21 cellular contexts compared by ENCODE assay signal in genomic region chr13:56393549-56393948, GRCh38.
DNase-seq lines count a peak whose midpoint lies in the region; ATAC-seq, FAIRE-seq and TF ChIP-seq lines count a peak whose summit lies in the region.
"Had no signal": no experiment of that assay in that cellular context is flagged by ENCODE, and none has a peak within 500 bp of the region (broad histone marks: within the 10 kb centered on the region; RNA-seq: fewer than 3 reads in every experiment).

No MANE protein-coding gene starts in this region.

- POLR2A ChIA-PET in H1 (lab: Charles Lee; ENCODE audit: partially characterized antibody), result no interaction called here

- CTCF ChIA-PET in H1 (lab: Charles Lee; ENCODE audit: partially characterized antibody), result no interaction called here

- TF ChIP-seq CTCF in GM23338 (conservative IDR thresholded peaks at IDR 0.05; ENCODE audit: low read depth in 2 of 2) (no peak), H1 (IDR thresholded peaks at IDR 0.05; ENCODE audit: control extremely low read depth in 1 of 3, insufficient read depth in 1 of 3, low read depth in 1 of 3, low read length in 3 of 3) (no peak), tibial artery (IDR thresholded peaks at IDR 0.05) (no peak)

- H3K36me3 ChIP-seq in GM23338 (ENCODE audit: insufficient read depth), result peaks cover 3% of the 10 kb centered on the region; the same call in 1 of the 2 replicates
- H3K36me3 ChIP-seq in H1 (ENCODE audit: control insufficient read depth in 2 of 4, insufficient read depth in 4 of 4, low read length in 3 of 4), result no peaks in the 10 kb centered on the region
- H3K36me3 ChIP-seq in iPS DF 6.9 (ENCODE audit: control insufficient read depth, insufficient read depth, low read length), result no peaks in the 10 kb centered on the region
- H3K36me3 ChIP-seq in tibial artery, result no peaks in the 10 kb centered on the region
- H3K36me3 ChIP-seq: BLaER1 treated with 17β-estradiol and CSF1 and Interleukin-3, amounts not matched to agents 10 nM and 100 nM had no signal

- intact Hi-C loops in tibial artery (cut with DNase I; ENCODE audit: low total_unique reads), result no loop called here

- no peak overlapping the region for H3K27ac Mint-ChIP-seq in GM23338
- H3K27ac Mint-ChIP-seq: B cell; CD4-positive, alpha-beta T cell; CD8-positive, alpha-beta T cell had no signal

- no peak overlapping the region for H4K5ac ChIP-seq in H1 (ENCODE audit: insufficient read length, low read depth, low read length)

- DNase-seq in GM23338 (ENCODE audit: low spot score) (peak; percentile 32), H1 (ENCODE audit: low read depth in 1 of 2, low spot score in 2 of 2) (no peak), iPS DF 6.9 (ENCODE audit: low read depth, low spot score) (peak; percentile 11), tibial artery (no peak), OCI-M1 (lab: John Stamatoyannopoulos, UW) (no peak)
- DNase-seq: AML-193; Caco-2; Calu3; CD4-positive, alpha-beta T cell; CD8-positive, alpha-beta T cell; DMS79 treated with DMSO at 0.1 percent for 48 hours; GF-D8 had no signal

- H3K27me3 ChIP-seq in GM23338 (ENCODE audit: insufficient read depth), result no peaks in the 10 kb centered on the region
- H3K27me3 ChIP-seq in H1 (replicated peaks in 1 of 4; ENCODE audit: control insufficient read depth in 3 of 4, extremely low read depth in 1 of 4, insufficient read depth in 3 of 4, low read length in 3 of 4), result no peaks in the 10 kb centered on the region
- no peaks in the 10 kb centered on the region for H3K27me3 ChIP-seq in iPS DF 6.9 (ENCODE audit: control insufficient read depth, insufficient read depth, low read length)
- no peaks in the 10 kb centered on the region for H3K27me3 ChIP-seq in tibial artery
- H3K27me3 ChIP-seq: BLaER1 treated with 17β-estradiol and CSF1 and Interleukin-3, amounts not matched to agents 10 nM and 100 nM had no signal

- H2BK15ac ChIP-seq in H1 (ENCODE audit: low read length), result no peak overlapping the region

- no peaks in the 10 kb centered on the region for H3K9me2 ChIP-seq in GM23338 (ENCODE audit: insufficient read depth)

- H3K27me3 Mint-ChIP-seq in GM23338 (ENCODE audit: insufficient read depth, low read depth, poor library complexity), result no peaks in the 10 kb centered on the region
- H3K27me3 Mint-ChIP-seq: B cell; CD4-positive, alpha-beta T cell had no signal

- H3K36me3 Mint-ChIP-seq in GM23338 (ENCODE audit: low read depth), result peaks cover 37% of the 10 kb centered on the region
- H3K36me3 Mint-ChIP-seq: CD8-positive, alpha-beta T cell had no signal

- H2BK20ac ChIP-seq in H1 (ENCODE audit: low read length), result no peak overlapping the region

- ATAC-seq in GM23338, result no peak
- ATAC-seq: A549; CD8-positive, alpha-beta T cell had no signal

- H3K4ac ChIP-seq in H1 (replicated peaks; ENCODE audit: insufficient read length, low read depth, low read length), result no peak overlapping the region

- no peak overlapping the region for H3K9ac ChIP-seq in H1 (replicated peaks in 1 of 4; ENCODE audit: extremely low read depth in 1 of 4, low read depth in 3 of 4, low read length in 3 of 4)
- H3K9ac ChIP-seq: BLaER1 treated with 17β-estradiol and CSF1 and Interleukin-3, amounts not matched to agents 10 nM and 100 nM had no signal

- TF ChIP-seq RAD21 in H1 (IDR thresholded peaks at IDR 0.05 in 1 of 2, conservative IDR thresholded peaks at IDR 0.05 in 1 of 2; ENCODE audit: low read depth in 2 of 2, low read length in 2 of 2), result no peak

- no peak overlapping the region for H2BK12ac ChIP-seq in H1 (ENCODE audit: low read depth, low read length)

- H3K23ac ChIP-seq in H1 (ENCODE audit: insufficient read length), result no peak overlapping the region

- H3K79me1 ChIP-seq in H1 (ENCODE audit: low read depth, low read length), result no peaks in the 10 kb centered on the region

- H2AK5ac ChIP-seq in H1 (ENCODE audit: low read depth, low read length), result no peak overlapping the region

- no peak overlapping the region for H3K18ac ChIP-seq in H1 (ENCODE audit: extremely low read depth, low read length)

- H3K9me3 Mint-ChIP-seq in GM23338, result peaks cover 44% of the 10 kb centered on the region

- no peak overlapping the region for H3K4me3 Mint-ChIP-seq in GM23338
- H3K4me3 Mint-ChIP-seq: B cell; CD4-positive, alpha-beta T cell; CD8-positive, alpha-beta T cell had no signal

- no peak overlapping the region for H4K8ac ChIP-seq in H1 (ENCODE audit: extremely low read depth, insufficient read depth, low read length)

- H3K4me1 Mint-ChIP-seq in GM23338, result peaks cover 25% of the 10 kb centered on the region
- H3K4me1 Mint-ChIP-seq: B cell had no signal

- H2BK5ac ChIP-seq in H1 (ENCODE audit: low read depth, low read length), result no peak overlapping the region

- H3K4me3 ChIP-seq in GM23338, result no peak overlapping the region
- no peak overlapping the region for H3K4me3 ChIP-seq in H1 (ENCODE audit: extremely low read depth in 1 of 4, insufficient read depth in 2 of 4, low read depth in 3 of 4, low read length in 4 of 4)
- no peak overlapping the region for H3K4me3 ChIP-seq in iPS DF 6.9 (ENCODE audit: low read length)
- no peak overlapping the region for H3K4me3 ChIP-seq in tibial artery
- H3K4me3 ChIP-seq: A549; BLaER1 treated with 17β-estradiol and CSF1 and Interleukin-3, amounts not matched to agents 10 nM and 100 nM had no signal

- H3K4me1 ChIP-seq in GM23338 (ENCODE audit: insufficient read depth) (peaks cover 32% of the 10 kb centered on the region), H1 (replicated peaks in 1 of 4; ENCODE audit: control insufficient read depth in 3 of 4, insufficient read depth in 4 of 4, low read length in 3 of 4) (peaks cover 0 to 5% (median 2%) of the 10 kb centered on the region in 4 experiments; a peak in 2 of 7 replicates), iPS DF 6.9 (ENCODE audit: control insufficient read depth, insufficient read depth, low read length) (no peaks in the 10 kb centered on the region), tibial artery (no peaks in the 10 kb centered on the region)
- H3K4me1 ChIP-seq: A549; BLaER1 treated with 17β-estradiol and CSF1 and Interleukin-3, amounts not matched to agents 10 nM and 100 nM; Caco-2 had no signal

- H3K23me2 ChIP-seq in H1 (ENCODE audit: low read depth, low read length), result no peaks in the 10 kb centered on the region

- no peak for FAIRE-seq in H1 (lab: Jason Lieb, UNC)
- FAIRE-seq: A549, D721Med, G401.6, GM12891, GM19239 had no signal

- H3K79me2 ChIP-seq in GM23338 (replicated peaks; ENCODE audit: insufficient read depth) (no peaks in the 10 kb centered on the region), H1 (ENCODE audit: control insufficient read depth in 1 of 2, insufficient read depth in 2 of 2, low read length in 2 of 2) (no peaks in the 10 kb centered on the region)

- no peak overlapping the region for H2BK120ac ChIP-seq in H1 (replicated peaks; ENCODE audit: low read depth, low read length)

- WGBS in H1 (ENCODE audit: extremely low coverage in 1 of 2, insufficient coverage in 1 of 2, insufficient read length in 1 of 2, insufficient replicate concordance in 2 of 2, low coverage in 1 of 2, low lambda C conversion rate in 2 of 2, missing lambda C conversion rate in 1 of 2), 2 experiments, result 83% methylated on average over 1 of the region's 1 CpG; no CpG with 5 or more reads in 1 of the 2 experiments
- no CpG with 5 or more reads among the region's 1 CpG for WGBS in iPS DF 6.9 (ENCODE audit: insufficient coverage, insufficient read length)

- H3K14ac ChIP-seq in H1 (ENCODE audit: insufficient read length), result no peak overlapping the region

- no peak overlapping the region for H3K56ac ChIP-seq in H1 (replicated peaks; ENCODE audit: insufficient read length, low read depth, low read length)

- H4K20me1 ChIP-seq in GM23338 (replicated peaks; ENCODE audit: insufficient read depth) (no peaks in the 10 kb centered on the region), H1 (replicated peaks in 1 of 2; ENCODE audit: control insufficient read depth in 1 of 2, insufficient read depth in 2 of 2, low read length in 2 of 2) (no peaks in the 10 kb centered on the region)
- H4K20me1 ChIP-seq: BLaER1 treated with 17β-estradiol and CSF1 and Interleukin-3, amounts not matched to agents 10 nM and 100 nM had no signal

- peaks cover 2 to 10% of the 10 kb centered on the region in 2 experiments; a peak in 1 of 4 replicates for H3K9me3 ChIP-seq in H1 (ENCODE audit: insufficient read depth in 2 of 2, low read depth in 1 of 2, low read length in 1 of 2)
- no peaks in the 10 kb centered on the region for H3K9me3 ChIP-seq in iPS DF 6.9 (ENCODE audit: control insufficient read depth, insufficient read depth, low read length)
- no peaks in the 10 kb centered on the region for H3K9me3 ChIP-seq in tibial artery
- H3K9me3 ChIP-seq: A549; BLaER1 treated with 17β-estradiol and CSF1 and Interleukin-3, amounts not matched to agents 10 nM and 100 nM; Caco-2 had no signal

- H2AFZ ChIP-seq in GM23338 (no peak overlapping the region), H1 (ENCODE audit: low read length) (no peak overlapping the region)

- H3K27ac ChIP-seq in GM23338 (ENCODE audit: low read depth) (no peak overlapping the region), H1 (ENCODE audit: low read depth, low read length) (no peak overlapping the region), iPS DF 6.9 (ENCODE audit: low read length) (no peak overlapping the region), tibial artery (no peak overlapping the region)
- H3K27ac ChIP-seq: 22Rv1; A549; BLaER1 treated with 17β-estradiol and CSF1 and Interleukin-3, amounts not matched to agents 10 nM and 100 nM; C4-2B had no signal

- no peaks in the 10 kb centered on the region for H3F3A ChIP-seq in GM23338 (replicated peaks; ENCODE audit: low read depth)

- TF ChIP-seq POLR2A in H1 (IDR thresholded peaks at IDR 0.05; ENCODE audit: control extremely low read depth in 1 of 2, low read depth in 2 of 2, low read length in 2 of 2), result no peak

- H3K4me2 ChIP-seq in GM23338, result no peak overlapping the region
- no peak overlapping the region for H3K4me2 ChIP-seq in H1 (ENCODE audit: insufficient read depth in 1 of 2, low read depth in 2 of 2, low read length in 2 of 2)
- H3K4me2 ChIP-seq: A549; BLaER1 treated with 17β-estradiol and CSF1 and Interleukin-3, amounts not matched to agents 10 nM and 100 nM had no signal

- TF ChIP-seq EP300 in H1 (IDR thresholded peaks at IDR 0.05; ENCODE audit: borderline replicate concordance in 1 of 2, low read depth in 2 of 2, low read length in 2 of 2), result no peak

- H4K91ac ChIP-seq in H1 (replicated peaks; ENCODE audit: insufficient read length, low read length), result no peak overlapping the region

TF ChIP-seq in GM23338, 12 proteins besides CTCF, POLR2A, EP300 and RAD21 (continues in another document):
- no peak for TF ChIP-seq POLR2AphosphoS5 (IDR thresholded peaks at IDR 0.05; ENCODE audit: low read depth)
- peak; percentile 70 for TF ChIP-seq NANOG (IDR thresholded peaks at IDR 0.05; ENCODE audit: borderline replicate concordance)

TF ChIP-seq in H1, 55 proteins besides CTCF, POLR2A, EP300 and RAD21 (continues in another document):
- TF ChIP-seq SP1 (IDR thresholded peaks at IDR 0.05; ENCODE audit: low read depth, low read length) (no peak), TBP (IDR thresholded peaks at IDR 0.05; ENCODE audit: low read depth, low read length) (no peak), CHD1 (IDR thresholded peaks at IDR 0.05; ENCODE audit: low read depth, low read length) (no peak), JUND (IDR thresholded peaks at IDR 0.05; ENCODE audit: low read length) (no peak)

Comparison
In these comparisons a context has a peak if more than half of its experiments do, and no peak if none do; other contexts are left out.
1. DNase-seq: peak in GM23338 (single experiment) and iPS DF 6.9 (single experiment); none in H1 (0 of 2), tibial artery (0 of 2) and OCI-M1 (single experiment).